ENCODE assay signal across 8 cellular contexts in the genomic region with DNA sequence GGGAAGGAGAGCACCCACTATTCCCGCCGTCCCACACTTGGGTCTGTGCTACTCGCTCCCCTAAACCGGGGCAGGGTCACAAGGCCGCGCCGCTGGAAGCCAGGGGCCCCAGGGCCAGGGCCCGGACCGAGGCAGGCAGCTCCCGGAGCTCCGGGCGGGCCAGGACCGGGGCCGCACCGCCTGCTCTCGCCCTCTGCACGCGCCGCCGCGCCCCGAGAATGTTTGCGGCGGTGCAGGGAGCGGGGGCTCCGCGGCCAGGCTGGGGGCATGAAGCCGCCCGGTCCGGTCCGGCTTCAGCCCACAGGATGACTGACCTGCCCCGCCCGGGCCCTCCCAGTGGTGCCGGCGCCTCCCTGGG. TPM values are rescaled to one million over a fixed set of nuclear protein-coding genes. Genes with fewer than 3 reads are reported as not detected.
DNase-seq lines count a peak whose midpoint lies in the region; ATAC-seq and TF ChIP-seq lines count a peak whose summit lies in the region.

No MANE protein-coding gene starts in this region.

- H3K36me3 ChIP-seq in stomach = no peaks in the 10 kb centered on the region

- peaks cover 7 to 17% (median 14%) of the 10 kb centered on the region in 4 donors for H3K4me1 ChIP-seq in stomach

- peak overlapping the region; percentile 83 for H3K4me3 Mint-ChIP-seq in T-helper 17 cell

- H3K27ac ChIP-seq in stomach = peak overlapping the region in 2 of 5 donors; percentile 68 to 76

- H3K9me3 ChIP-seq in T-helper 17 cell (ENCODE audit: control insufficient read depth, low read length, poor library complexity, severe bottlenecking) (no peaks in the 10 kb centered on the region), stomach (no peaks in the 10 kb centered on the region)

- peak overlapping the region; percentile 70 for H3K4me3 ChIP-seq in iPS-11a (ENCODE audit: low read depth, low read length)
- H3K4me3 ChIP-seq in stomach = peak overlapping the region; percentile 42 to 63 (median 53)

- peaks cover 0 to 43% (median 7%) of the 10 kb centered on the region in 3 donors for H3K27me3 ChIP-seq in stomach

- 3 to 19% (median 5%) methylated on average over 7 to 35 of the region's 35 CpGs for WGBS in stomach, 5 donors

- DNase-seq in NCI-H345 (lab: John Stamatoyannopoulos, UW) = peak; percentile 35
- no peak for DNase-seq in NCI-H345 treated with DMSO at 0.1 percent for 48 hours (lab: John Stamatoyannopoulos, UW; ENCODE audit: unreplicated experiment)
- no peak for DNase-seq in T-helper 17 cell
- DNase-seq in stomach = no peak
- DNase-seq in COR-L47 (lab: John Stamatoyannopoulos, UW) = no peak
- DNase-seq in KBM-7 = no peak
- no peak for DNase-seq in MV-4-11 (lab: John Stamatoyannopoulos, UW)

- peaks cover 6% of the 10 kb centered on the region for H3K4me1 Mint-ChIP-seq in T-helper 17 cell

- intact Hi-C loops in stomach (cut with DNase I; ENCODE audit: low total_unique reads) = no loop called here

- no peak for TF ChIP-seq CTCF in stomach (IDR thresholded peaks at IDR 0.05)

- no peak overlapping the region for H3K27ac Mint-ChIP-seq in T-helper 17 cell

- H3K27me3 Mint-ChIP-seq in T-helper 17 cell = peaks cover 41% of the 10 kb centered on the region

- no peak for ATAC-seq in T-helper 17 cell

- peaks cover 5% of the 10 kb centered on the region for H3K36me3 Mint-ChIP-seq in T-helper 17 cell (ENCODE audit: low read depth)

- no peak for TF ChIP-seq EP300 in stomach (IDR thresholded peaks at IDR 0.05)

- in situ Hi-C loops in KBM-7 (cut with MboI; ENCODE audit: low pct_unique_long_range_greater_than_20kb, low sequenced_read_pairs) = no loop called here

- TF ChIP-seq POLR2A in stomach (IDR thresholded peaks at IDR 0.05) = no peak

RNA-seq across cellular contexts. Expression of a gene that starts 0.4 kb away (rescaled TPM):
- total RNA-seq in T-helper 17 cell = not detected
- total RNA-seq in stomach = 10 to 100 TPM in 1 of 5 donors, 1 to 10 TPM in 1, under 1 TPM in 1, not detected in 2; 0.43 to 11.0 (median 7.7) TPM
- 1 to 10 TPM in 2 of 3 donors, under 1 TPM in 1; 0.61 to 6.6 (median 6.0) TPM for polyA plus RNA-seq in stomach
